In the genomic region with DNA sequence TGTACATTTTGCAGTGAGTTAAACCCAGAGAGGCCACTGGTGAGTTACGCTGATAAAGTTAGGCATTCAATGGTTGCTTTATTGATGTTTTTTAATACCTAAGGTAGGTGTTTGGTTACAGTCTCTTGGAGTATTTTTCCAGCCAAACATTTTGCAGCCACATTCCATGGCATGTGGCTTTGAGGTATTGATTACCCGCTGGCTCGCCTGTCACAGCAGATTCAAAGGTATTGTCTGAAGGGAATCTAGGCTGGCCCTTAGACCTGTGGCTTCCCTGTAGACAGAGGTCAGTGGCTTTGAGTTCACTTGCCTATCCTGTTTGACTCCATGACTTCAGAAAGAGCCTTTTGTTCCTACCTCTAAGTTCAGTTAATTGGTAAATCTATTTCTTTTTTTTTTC, we compare ENCODE assay signal across 1 cellular context.
A peak's percentile ranks its signal among the peaks of the same experiment; 100 is the strongest.
TF ChIP-seq lines count a peak whose summit lies in the region.

No MANE protein-coding gene starts in this region.

TF ChIP-seq in HepG2, 621 proteins besides CTCF, POLR2A, EP300 and RAD21 (continued from another document and continues in another):
- TF ChIP-seq GATAD1 (CRISPR knock-in tag; IDR thresholded peaks at IDR 0.05) (no peak), CEBPB (IDR thresholded peaks at IDR 0.05; ENCODE audit: borderline replicate concordance, low read depth, low read length) (no peak), ZNF281 (CRISPR knock-in tag; IDR thresholded peaks at IDR 0.05; ENCODE audit: borderline replicate concordance) (peak; percentile 18; the same call in 1 of the 2 replicates), ZNF841 (CRISPR knock-in tag; IDR thresholded peaks at IDR 0.05; ENCODE audit: borderline replicate concordance) (no peak), GATA4 (IDR thresholded peaks at IDR 0.05; ENCODE audit: borderline replicate concordance, low read depth) (no peak), THYN1 (CRISPR knock-in tag; IDR thresholded peaks at IDR 0.05; ENCODE audit: borderline replicate concordance, low read depth) (no peak), ZNF274 (CRISPR knock-in tag; IDR thresholded peaks at IDR 0.05) (no peak), SIX4 (CRISPR knock-in tag; IDR thresholded peaks at IDR 0.05) (peak; percentile 87), ZNF251 (CRISPR knock-in tag; IDR thresholded peaks at IDR 0.05) (no peak), NFYC (CRISPR knock-in tag; IDR thresholded peaks at IDR 0.05) (no peak), HOXA3 (CRISPR knock-in tag; IDR thresholded peaks at IDR 0.05) (peak; percentile 74; the same call in 1 of the 2 replicates), RAD51 (IDR thresholded peaks at IDR 0.05; ENCODE audit: borderline replicate concordance) (no peak), MTF1 (CRISPR knock-in tag; IDR thresholded peaks at IDR 0.05) (no peak), ZNF615 (CRISPR knock-in tag; IDR thresholded peaks at IDR 0.05; ENCODE audit: borderline replicate concordance) (no peak), TBL1XR1 (IDR thresholded peaks at IDR 0.05; ENCODE audit: borderline replicate concordance, low read length, partially characterized antibody) (peak; percentile 48), ZNF234 (CRISPR knock-in tag; conservative IDR thresholded peaks at IDR 0.05) (no peak), ZNF484 (CRISPR knock-in tag; IDR thresholded peaks at IDR 0.05; ENCODE audit: borderline replicate concordance, low read depth) (no peak), ZNF138 (CRISPR knock-in tag; IDR thresholded peaks at IDR 0.05; ENCODE audit: low read depth) (no peak), FOXO4 (CRISPR knock-in tag; conservative IDR thresholded peaks at IDR 0.05) (no peak), NPAS2 (CRISPR knock-in tag; IDR thresholded peaks at IDR 0.05; ENCODE audit: borderline replicate concordance) (no peak), ZNF773 (CRISPR knock-in tag; IDR thresholded peaks at IDR 0.05; ENCODE audit: borderline replicate concordance) (no peak), SAFB2 (CRISPR knock-in tag; IDR thresholded peaks at IDR 0.05; ENCODE audit: borderline replicate concordance, low read depth) (no peak; the same call in 1 of the 2 replicates), ZNF644 (CRISPR knock-in tag; IDR thresholded peaks at IDR 0.05; ENCODE audit: low read depth) (peak; percentile 89), EEA1 (CRISPR knock-in tag; IDR thresholded peaks at IDR 0.05; ENCODE audit: borderline replicate concordance) (no peak), MATR3 (CRISPR knock-in tag; IDR thresholded peaks at IDR 0.05) (no peak), MBD4 (IDR thresholded peaks at IDR 0.05; ENCODE audit: borderline replicate concordance, low read length) (no peak), ZFP62 (CRISPR knock-in tag; IDR thresholded peaks at IDR 0.05) (no peak), KDM6A (CRISPR knock-in tag; IDR thresholded peaks at IDR 0.05; ENCODE audit: low read depth) (no peak), CHD2 (IDR thresholded peaks at IDR 0.05; ENCODE audit: low read depth, low read length) (no peak), ZNF576 (CRISPR knock-in tag; IDR thresholded peaks at IDR 0.05) (no peak), YY1 (IDR thresholded peaks at IDR 0.05; ENCODE audit: insufficient read depth, insufficient replicate concordance, low read depth, low read length) (no peak), ZNF337 (CRISPR knock-in tag; IDR thresholded peaks at IDR 0.05; ENCODE audit: borderline replicate concordance, low read depth) (no peak), PCBP1 (IDR thresholded peaks at IDR 0.05; ENCODE audit: borderline replicate concordance, low read depth, low read length) (no peak), ZKSCAN8 (CRISPR knock-in tag; IDR thresholded peaks at IDR 0.05; ENCODE audit: borderline replicate concordance) (peak; percentile 37; the same call in 1 of the 2 replicates), ATF7-NPFF (CRISPR knock-in tag; IDR thresholded peaks at IDR 0.05; ENCODE audit: low read depth) (no peak), NR2F6 (IDR thresholded peaks at IDR 0.05) (peak; percentile 73), NR2F6 (CRISPR knock-in tag; IDR thresholded peaks at IDR 0.05) (peak; percentile 75; the same call in 1 of the 2 replicates), ZKSCAN1 (IDR thresholded peaks at IDR 0.05; ENCODE audit: low read length) (no peak), RBFOX2 (IDR thresholded peaks at IDR 0.05; ENCODE audit: low read depth, low read length) (no peak), ZNF788 (CRISPR knock-in tag; IDR thresholded peaks at IDR 0.05; ENCODE audit: borderline replicate concordance) (peak; percentile 39; the same call in 1 of the 2 replicates), ARID2 (CRISPR knock-in tag; IDR thresholded peaks at IDR 0.05; ENCODE audit: borderline replicate concordance) (no peak)
- TF ChIP-seq, protein P1, sequence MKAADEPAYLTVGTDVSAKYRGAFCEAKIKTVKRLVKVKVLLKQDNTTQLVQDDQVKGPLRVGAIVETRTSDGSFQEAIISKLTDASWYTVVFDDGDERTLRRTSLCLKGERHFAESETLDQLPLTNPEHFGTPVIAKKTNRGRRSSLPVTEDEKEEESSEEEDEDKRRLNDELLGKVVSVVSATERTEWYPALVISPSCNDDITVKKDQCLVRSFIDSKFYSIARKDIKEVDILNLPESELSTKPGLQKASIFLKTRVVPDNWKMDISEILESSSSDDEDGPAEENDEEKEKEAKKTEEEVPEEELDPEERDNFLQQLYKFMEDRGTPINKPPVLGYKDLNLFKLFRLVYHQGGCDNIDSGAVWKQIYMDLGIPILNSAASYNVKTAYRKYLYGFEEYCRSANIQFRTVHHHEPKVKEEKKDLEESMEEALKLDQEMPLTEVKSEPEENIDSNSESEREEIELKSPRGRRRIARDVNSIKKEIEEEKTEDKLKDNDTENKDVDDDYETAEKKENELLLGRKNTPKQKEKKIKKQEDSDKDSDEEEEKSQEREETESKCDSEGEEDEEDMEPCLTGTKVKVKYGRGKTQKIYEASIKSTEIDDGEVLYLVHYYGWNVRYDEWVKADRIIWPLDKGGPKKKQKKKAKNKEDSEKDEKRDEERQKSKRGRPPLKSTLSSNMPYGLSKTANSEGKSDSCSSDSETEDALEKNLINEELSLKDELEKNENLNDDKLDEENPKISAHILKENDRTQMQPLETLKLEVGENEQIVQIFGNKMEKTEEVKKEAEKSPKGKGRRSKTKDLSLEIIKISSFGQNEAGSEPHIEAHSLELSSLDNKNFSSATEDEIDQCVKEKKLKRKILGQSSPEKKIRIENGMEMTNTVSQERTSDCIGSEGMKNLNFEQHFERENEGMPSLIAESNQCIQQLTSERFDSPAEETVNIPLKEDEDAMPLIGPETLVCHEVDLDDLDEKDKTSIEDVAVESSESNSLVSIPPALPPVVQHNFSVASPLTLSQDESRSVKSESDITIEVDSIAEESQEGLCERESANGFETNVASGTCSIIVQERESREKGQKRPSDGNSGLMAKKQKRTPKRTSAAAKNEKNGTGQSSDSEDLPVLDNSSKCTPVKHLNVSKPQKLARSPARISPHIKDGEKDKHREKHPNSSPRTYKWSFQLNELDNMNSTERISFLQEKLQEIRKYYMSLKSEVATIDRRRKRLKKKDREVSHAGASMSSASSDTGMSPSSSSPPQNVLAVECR (CRISPR knock-in tag; IDR thresholded peaks at IDR 0.05; ENCODE audit: borderline replicate concordance), result no peak; the same call in 1 of the 2 replicates
- TF ChIP-seq, protein P2, sequence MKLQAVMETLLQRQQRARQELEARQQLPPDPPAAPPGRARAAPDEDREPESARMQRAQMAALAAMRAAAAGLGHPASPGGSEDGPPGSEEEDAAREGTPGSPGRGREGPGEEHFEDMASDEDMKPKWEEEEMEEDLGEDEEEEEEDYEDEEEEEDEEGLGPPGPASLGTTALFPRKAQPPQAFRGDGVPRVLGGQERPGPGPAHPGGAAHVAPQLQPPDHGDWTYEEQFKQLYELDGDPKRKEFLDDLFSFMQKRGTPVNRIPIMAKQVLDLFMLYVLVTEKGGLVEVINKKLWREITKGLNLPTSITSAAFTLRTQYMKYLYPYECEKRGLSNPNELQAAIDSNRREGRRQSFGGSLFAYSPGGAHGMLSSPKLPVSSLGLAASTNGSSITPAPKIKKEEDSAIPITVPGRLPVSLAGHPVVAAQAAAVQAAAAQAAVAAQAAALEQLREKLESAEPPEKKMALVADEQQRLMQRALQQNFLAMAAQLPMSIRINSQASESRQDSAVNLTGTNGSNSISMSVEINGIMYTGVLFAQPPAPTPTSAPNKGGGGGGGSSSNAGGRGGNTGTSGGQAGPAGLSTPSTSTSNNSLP (IDR thresholded peaks at IDR 0.05; ENCODE audit: low read depth, low read length), result 0 out of 2 replicates have a peak, but pooled peaks have one; percentile 28
- TF ChIP-seq, protein P3, sequence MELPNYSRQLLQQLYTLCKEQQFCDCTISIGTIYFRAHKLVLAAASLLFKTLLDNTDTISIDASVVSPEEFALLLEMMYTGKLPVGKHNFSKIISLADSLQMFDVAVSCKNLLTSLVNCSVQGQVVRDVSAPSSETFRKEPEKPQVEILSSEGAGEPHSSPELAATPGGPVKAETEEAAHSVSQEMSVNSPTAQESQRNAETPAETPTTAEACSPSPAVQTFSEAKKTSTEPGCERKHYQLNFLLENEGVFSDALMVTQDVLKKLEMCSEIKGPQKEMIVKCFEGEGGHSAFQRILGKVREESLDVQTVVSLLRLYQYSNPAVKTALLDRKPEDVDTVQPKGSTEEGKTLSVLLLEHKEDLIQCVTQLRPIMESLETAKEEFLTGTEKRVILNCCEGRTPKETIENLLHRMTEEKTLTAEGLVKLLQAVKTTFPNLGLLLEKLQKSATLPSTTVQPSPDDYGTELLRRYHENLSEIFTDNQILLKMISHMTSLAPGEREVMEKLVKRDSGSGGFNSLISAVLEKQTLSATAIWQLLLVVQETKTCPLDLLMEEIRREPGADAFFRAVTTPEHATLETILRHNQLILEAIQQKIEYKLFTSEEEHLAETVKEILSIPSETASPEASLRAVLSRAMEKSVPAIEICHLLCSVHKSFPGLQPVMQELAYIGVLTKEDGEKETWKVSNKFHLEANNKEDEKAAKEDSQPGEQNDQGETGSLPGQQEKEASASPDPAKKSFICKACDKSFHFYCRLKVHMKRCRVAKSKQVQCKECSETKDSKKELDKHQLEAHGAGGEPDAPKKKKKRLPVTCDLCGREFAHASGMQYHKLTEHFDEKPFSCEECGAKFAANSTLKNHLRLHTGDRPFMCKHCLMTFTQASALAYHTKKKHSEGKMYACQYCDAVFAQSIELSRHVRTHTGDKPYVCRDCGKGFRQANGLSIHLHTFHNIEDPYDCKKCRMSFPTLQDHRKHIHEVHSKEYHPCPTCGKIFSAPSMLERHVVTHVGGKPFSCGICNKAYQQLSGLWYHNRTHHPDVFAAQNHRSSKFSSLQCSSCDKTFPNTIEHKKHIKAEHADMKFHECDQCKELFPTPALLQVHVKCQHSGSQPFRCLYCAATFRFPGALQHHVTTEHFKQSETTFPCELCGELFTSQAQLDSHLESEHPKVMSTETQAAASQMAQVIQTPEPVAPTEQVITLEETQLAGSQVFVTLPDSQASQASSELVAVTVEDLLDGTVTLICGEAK (IDR thresholded peaks at IDR 0.05), result no peak
- TF ChIP-seq, protein P3 (CRISPR knock-in tag; IDR thresholded peaks at IDR 0.05), result no peak
